Comparison of ENCODE assay signal across 16 cellular contexts in genomic region chrX:19862634-19863236, GRCh38. TPM values are rescaled to one million over a fixed set of nuclear protein-coding genes. Genes with fewer than 3 reads are reported as not detected.
DNase-seq lines count a peak whose midpoint lies in the region; ATAC-seq, FAIRE-seq and TF ChIP-seq lines count a peak whose summit lies in the region.
"Had no signal": no experiment of that assay in that cellular context is flagged by ENCODE, and none has a peak within 500 bp of the region (broad histone marks: within the 10 kb centered on the region; RNA-seq: fewer than 3 reads in every experiment).

No MANE protein-coding gene starts in this region.

- CTCF ChIA-PET in A549 (lab: Yijun Ruan, JAX) = interaction anchor here (1.2 kb wide), 1 partner anchor 10 kb away, joined by 3 read pairs; no protein-coding TSS in a partner anchor

- ATAC-seq in A549 (no peak), GM21367 (IDR thresholded peaks at IDR 0.05; ENCODE audit: unreplicated experiment) (peak; percentile 4), GM19395 (IDR thresholded peaks at IDR 0.05; ENCODE audit: unreplicated experiment) (no peak)

- H3K9me3 Mint-ChIP-seq in mesothelial cell of epicardium = peaks cover 33% of the 10 kb centered on the region

- peaks cover 2% of the 10 kb centered on the region for H3K79me2 ChIP-seq in osteoblast (ENCODE audit: insufficient read depth, low read length)

- H3K36me3 Mint-ChIP-seq in mesothelial cell of epicardium = peaks cover 3% of the 10 kb centered on the region

- H2AFZ ChIP-seq in osteoblast (ENCODE audit: low read length) = no peak overlapping the region

- H3K27me3 ChIP-seq in NT2/D1 (ENCODE audit: insufficient read depth, insufficient read length) = no peaks in the 10 kb centered on the region
- no peaks in the 10 kb centered on the region for H3K27me3 ChIP-seq in osteoblast (ENCODE audit: insufficient read depth, low read length)
- H3K27me3 ChIP-seq: Peyer's patch had no signal

- POLR2A ChIA-PET in A549 (lab: Yijun Ruan, JAX) = interaction anchor here (0.7 kb wide), 1 partner anchor 46 kb away, joined by 3 read pairs; no protein-coding TSS in a partner anchor

- H3K4me1 ChIP-seq in A549 = 0 out of 3 replicates have a peak, but pooled peaks cover 11% of the 10 kb centered on the region
- H3K4me1 ChIP-seq in NT2/D1 (ENCODE audit: insufficient read depth, insufficient read length) = peaks cover 14% of the 10 kb centered on the region
- H3K4me1 ChIP-seq in osteoblast (ENCODE audit: insufficient read depth, low read length) = peaks cover 10% of the 10 kb centered on the region
- H3K4me1 ChIP-seq: Peyer's patch had no signal

- H3K4me3 Mint-ChIP-seq in mesothelial cell of epicardium = no peak overlapping the region
- H3K4me3 Mint-ChIP-seq: activated CD4-positive, alpha-beta T cell treated with anti-CD3 and anti-CD28 coated beads for 36 hours had no signal

- H3K4me3 ChIP-seq in A549 (no peak overlapping the region), NT2/D1 (ENCODE audit: insufficient read length, low read depth) (no peak overlapping the region), osteoblast (ENCODE audit: insufficient read depth, low read length) (no peak overlapping the region)
- H3K4me3 ChIP-seq: skin epidermis had no signal

- H3K9me3 ChIP-seq in A549 (no peaks in the 10 kb centered on the region), NT2/D1 (ENCODE audit: insufficient read depth, low read length) (no peaks in the 10 kb centered on the region), osteoblast (ENCODE audit: low read depth, low read length) (no peaks in the 10 kb centered on the region)
- H3K9me3 ChIP-seq: Peyer's patch, SK-N-SH had no signal

- no peaks in the 10 kb centered on the region for H4K20me1 ChIP-seq in osteoblast (ENCODE audit: insufficient read depth, low read length)

- H3K36me3 ChIP-seq in NT2/D1 (ENCODE audit: insufficient read depth, insufficient read length, low read length) (no peaks in the 10 kb centered on the region), osteoblast (ENCODE audit: insufficient read depth, low read length) (no peaks in the 10 kb centered on the region)
- H3K36me3 ChIP-seq: Peyer's patch had no signal

- no peak for TF ChIP-seq RAD21 in A549 (conservative IDR thresholded peaks at IDR 0.05 in 1 of 2, IDR thresholded peaks at IDR 0.05 in 1 of 2)

- H3K27ac Mint-ChIP-seq in mesothelial cell of epicardium = peak overlapping the region; percentile 89
- H3K27ac Mint-ChIP-seq: activated CD4-positive, alpha-beta T cell treated with anti-CD3 and anti-CD28 coated beads for 36 hours had no signal

- H3K9ac ChIP-seq in NT2/D1 (ENCODE audit: insufficient read length, low read depth) = no peak overlapping the region
- H3K9ac ChIP-seq: SK-N-SH had no signal

- DNase-seq in A549 (ENCODE audit: low read depth in 1 of 2, low spot score in 1 of 2) = no peak
- DNase-seq in NT2/D1 (ENCODE audit: low read depth, low spot score) = peak; percentile 54
- DNase-seq in mesothelial cell of epicardium (ENCODE audit: low spot score in 2 of 2, unreplicated experiment in 2 of 2) = no peak
- DNase-seq in substantia nigra (lab: John Stamatoyannopoulos, UW) = no peak
- DNase-seq in osteoblast (ENCODE audit: insufficient read length, low spot score, missing footprints) = no peak
- no peak for DNase-seq in NCI-H1048 (lab: John Stamatoyannopoulos, UW)
- DNase-seq: activated CD4-positive, alpha-beta T cell treated with anti-CD3 and anti-CD28 coated beads for 36 hours; NCI-H146; posterior cingulate gyrus; SK-N-SH; stimulated activated CD4-positive, alpha-beta T cell treated with anti-CD3 and anti-CD28 coated beads, Interleukin-4, amount 100 ng/mL, for 24 hours had no signal

- peaks cover 34% of the 10 kb centered on the region for H3K4me1 Mint-ChIP-seq in mesothelial cell of epicardium

- no peaks in the 10 kb centered on the region for H3K27me3 Mint-ChIP-seq in mesothelial cell of epicardium (ENCODE audit: low read depth)
- H3K27me3 Mint-ChIP-seq: activated CD4-positive, alpha-beta T cell treated with anti-CD3 and anti-CD28 coated beads for 36 hours had no signal

- no peak for TF ChIP-seq CTCF in A549 (IDR thresholded peaks at IDR 0.05)
- no peak for TF ChIP-seq CTCF in mesothelial cell of epicardium (IDR thresholded peaks at IDR 0.05; ENCODE audit: unreplicated experiment)
- no peak for TF ChIP-seq CTCF in osteoblast (IDR thresholded peaks at IDR 0.05; ENCODE audit: extremely low read depth, low read depth, low read length)

- no peak overlapping the region for H3K4me2 ChIP-seq in A549
- no peak overlapping the region for H3K4me2 ChIP-seq in osteoblast (ENCODE audit: insufficient read depth, low read length)
- H3K4me2 ChIP-seq: SK-N-SH had no signal

- 83% methylated on average over 3 of the region's 3 CpGs for WGBS in A549 (ENCODE audit: missing lambda C conversion rate)

- no peak for TF ChIP-seq POLR2A in A549 (IDR thresholded peaks at IDR 0.05; ENCODE audit: low read length)

- H3K27ac ChIP-seq in A549 (no peak overlapping the region), substantia nigra (ENCODE audit: low read depth, low read length, poor library complexity, severe bottlenecking) (no peak overlapping the region), osteoblast (ENCODE audit: low read depth, low read length) (no peak overlapping the region)

- no peak for TF ChIP-seq EP300 in A549 (IDR thresholded peaks at IDR 0.05)

- FAIRE-seq in A549 (lab: Jason Lieb, UNC) = peak; percentile 43
- FAIRE-seq: A204.1 had no signal

TF ChIP-seq in A549, 52 proteins besides CTCF, POLR2A, EP300 and RAD21:
- no peak for TF ChIP-seq HOXA7 (CRISPR knock-in tag; IDR thresholded peaks at IDR 0.05)
- TF ChIP-seq FOSL2 (IDR thresholded peaks at IDR 0.05) = no peak
- TF ChIP-seq FOSL2 (CRISPR knock-in tag; IDR thresholded peaks at IDR 0.05) = no peak
- no peak for TF ChIP-seq CEBPB (IDR thresholded peaks at IDR 0.05)
- no peak for TF ChIP-seq ESRRA (IDR thresholded peaks at IDR 0.05; ENCODE audit: borderline replicate concordance, low read length)
- TF ChIP-seq, protein P1, sequence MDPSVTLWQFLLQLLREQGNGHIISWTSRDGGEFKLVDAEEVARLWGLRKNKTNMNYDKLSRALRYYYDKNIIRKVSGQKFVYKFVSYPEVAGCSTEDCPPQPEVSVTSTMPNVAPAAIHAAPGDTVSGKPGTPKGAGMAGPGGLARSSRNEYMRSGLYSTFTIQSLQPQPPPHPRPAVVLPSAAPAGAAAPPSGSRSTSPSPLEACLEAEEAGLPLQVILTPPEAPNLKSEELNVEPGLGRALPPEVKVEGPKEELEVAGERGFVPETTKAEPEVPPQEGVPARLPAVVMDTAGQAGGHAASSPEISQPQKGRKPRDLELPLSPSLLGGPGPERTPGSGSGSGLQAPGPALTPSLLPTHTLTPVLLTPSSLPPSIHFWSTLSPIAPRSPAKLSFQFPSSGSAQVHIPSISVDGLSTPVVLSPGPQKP (IDR thresholded peaks at IDR 0.05; ENCODE audit: low read depth, low read length) = no peak
- no peak for TF ChIP-seq TP53 (CRISPR knock-in tag; IDR thresholded peaks at IDR 0.05)
- TF ChIP-seq TFCP2L1 (CRISPR knock-in tag; IDR thresholded peaks at IDR 0.05) = no peak
- TF ChIP-seq FOSB (CRISPR knock-in tag; IDR thresholded peaks at IDR 0.05) = no peak
- TF ChIP-seq ZFP36 (IDR thresholded peaks at IDR 0.05; ENCODE audit: borderline replicate concordance, partially characterized antibody) = no peak
- TF ChIP-seq EHMT2 (IDR thresholded peaks at IDR 0.05; ENCODE audit: low read depth) = no peak
- no peak for TF ChIP-seq RCOR1 (IDR thresholded peaks at IDR 0.05; ENCODE audit: low read depth, low read length)
- no peak for TF ChIP-seq KDM1A (IDR thresholded peaks at IDR 0.05; ENCODE audit: low read depth)
- no peak for TF ChIP-seq HOXB5 (CRISPR knock-in tag; IDR thresholded peaks at IDR 0.05)

RNA-seq across cellular contexts. Expression of gene SH3KBP1, which starts 24.7 kb away (rescaled TPM):
- polyA plus RNA-seq in A549 (2011; rRNA removed) = 67.0 and 83.0 TPM in 2 replicates
- 26.9 and 27.6 TPM in 2 replicates for polyA plus RNA-seq in A549 (2012; cell fraction: cytosol; rRNA removed)
- 19.7 and 22.2 TPM in 2 replicates for polyA plus RNA-seq in A549 (2012; cell fraction: nucleus; rRNA removed)
- 64.5 to 77.5 TPM (median 67.7 TPM) in 3 replicates for polyA plus RNA-seq in A549 (2017; fragmentation: RNase III; extraction: RNeasy Plus Mini Kit Qiagen cat#74134 plus additional on column Dnase treatment)
- polyA minus RNA-seq in A549 (2011; rRNA and poly(A)+ RNA removed) = 41.8 and 44.6 TPM in 2 replicates
- total RNA-seq in mesothelial cell of epicardium = 30.6 to 35.9 TPM (median 32.8 TPM) in 3 replicates
- 32.6 and 35.1 TPM in 2 replicates for total RNA-seq in osteoblast
